ENCODE assay signal across 8 cellular contexts in genomic region chr13:49995535-49996165, GRCh38. TPM values are rescaled to one million over a fixed set of nuclear protein-coding genes. Genes with fewer than 3 reads are reported as not detected.
A peak's percentile ranks its signal among the peaks of the same experiment; 100 is the strongest.
DNase-seq lines count a peak whose midpoint lies in the region; ATAC-seq, FAIRE-seq and TF ChIP-seq lines count a peak whose summit lies in the region.

No MANE protein-coding gene starts in this region.

- intact Hi-C loops in HCT116 (cut with micrococcal nuclease), result loop anchor here (5.0 to 10.0 kb wide), 4 partner anchors 129 to 917 kb away; no protein-coding TSS in a partner anchor
- intact Hi-C loops in activated T-helper 2 cell treated with anti-CD3 and anti-CD28 coated beads, Interferon-gamma antibody, Interleukin-2, Interleukin-4, amounts not matched to agents 10 μg/mL and 5 μg/mL and 100 μg/mL, durations not matched to agents 14 hours and 24 hours and 36 hours (cut with micrococcal nuclease), result loop anchor here (5.0 to 10.0 kb wide), 6 partner anchors 42 to 897 kb away; partner anchors contain the start of gene KPNA3

- peaks cover 25% of the 10 kb centered on the region for H3K4me1 Mint-ChIP-seq in activated T-helper 2 cell treated with anti-CD3 and anti-CD28 coated beads, Interferon-gamma antibody, Interleukin-2, Interleukin-4, amounts not matched to agents 10 μg/mL and 5 μg/mL and 100 μg/mL, durations not matched to agents 14 hours and 24 hours and 36 hours (ENCODE audit: low read depth)
- peaks cover 26 to 43% of the 10 kb centered on the region in 2 donors for H3K4me1 Mint-ChIP-seq in immature natural killer cell

- H3K79me2 ChIP-seq in HCT116 (ENCODE audit: insufficient read depth, low read length), result peaks cover 34% of the 10 kb centered on the region

- H3K4me3 Mint-ChIP-seq in activated T-helper 2 cell treated with anti-CD3 and anti-CD28 coated beads, Interferon-gamma antibody, Interleukin-2, Interleukin-4, amounts not matched to agents 10 μg/mL and 5 μg/mL and 100 μg/mL, durations not matched to agents 14 hours and 24 hours and 36 hours (ENCODE audit: low read depth), result peak overlapping the region; percentile 59
- peak overlapping the region; percentile 75 to 87 (median 82) for H3K4me3 Mint-ChIP-seq in immature natural killer cell

- RAD21 ChIA-PET in HCT116 (lab: Charles Lee; ENCODE audit: low non-redundant PET in 1 of 2, low total read pairs in 2 of 2, uncharacterized antibody in 2 of 2, unreplicated experiment in 2 of 2), result no interaction called here

- 70% methylated on average over 15 of the region's 15 CpGs for WGBS in A549 (ENCODE audit: missing lambda C conversion rate)

- H3K9me2 ChIP-seq in HCT116 (ENCODE audit: insufficient read depth), result no peaks in the 10 kb centered on the region

- H4K20me1 ChIP-seq in HCT116 (ENCODE audit: insufficient read depth), result no peaks in the 10 kb centered on the region

- peak overlapping the region; percentile 83; the same call in 1 of the 2 replicates for H3K9ac ChIP-seq in HCT116 (ENCODE audit: low read length)

- H3K27ac Mint-ChIP-seq in activated T-helper 2 cell treated with anti-CD3 and anti-CD28 coated beads, Interferon-gamma antibody, Interleukin-2, Interleukin-4, amounts not matched to agents 10 μg/mL and 5 μg/mL and 100 μg/mL, durations not matched to agents 14 hours and 24 hours and 36 hours, result peak overlapping the region; percentile 41
- peak overlapping the region; percentile 78 to 90 (median 80) for H3K27ac Mint-ChIP-seq in immature natural killer cell

- peaks cover 14 to 25% of the 10 kb centered on the region in 2 experiments for H3K36me3 ChIP-seq in HCT116 (ENCODE audit: control insufficient read depth in 1 of 2, insufficient read depth in 2 of 2, low read length in 2 of 2)

- CTCF ChIA-PET in A549 (lab: Yijun Ruan, JAX) (interaction anchor here (0.6 kb wide), 1 partner anchor 536 kb away, joined by 3 read pairs; no protein-coding TSS in a partner anchor), HCT116 (lab: Charles Lee) (interaction anchor here (2.2 kb wide), 1 partner anchor 85 kb away, joined by 7 read pairs; no protein-coding TSS in a partner anchor)

- H3K27me3 Mint-ChIP-seq in activated T-helper 2 cell treated with anti-CD3 and anti-CD28 coated beads, Interferon-gamma antibody, Interleukin-2, Interleukin-4, amounts not matched to agents 10 μg/mL and 5 μg/mL and 100 μg/mL, durations not matched to agents 14 hours and 24 hours and 36 hours (ENCODE audit: low read depth), result no peaks in the 10 kb centered on the region
- peaks cover 2 to 21% (median 15%) of the 10 kb centered on the region in 3 donors for H3K27me3 Mint-ChIP-seq in immature natural killer cell (ENCODE audit: low read depth in 3 of 3)

- TSS peak; percentile 72 for BruUV-seq in HCT116 (replicated peaks; lab: Mats Ljungman, UMichigan)

- no peak for DNase-seq in A549 (ENCODE audit: low read depth in 1 of 2, low spot score in 1 of 2)
- DNase-seq in HCT116 (ENCODE audit: low read depth, low spot score), result no peak
- no peak for DNase-seq in activated T-helper 2 cell treated with anti-CD3 and anti-CD28 coated beads, Interferon-gamma antibody, Interleukin-2, Interleukin-4, amounts not matched to agents 10 μg/mL and 5 μg/mL and 100 μg/mL, durations not matched to agents 14 hours and 24 hours and 36 hours (ENCODE audit: low spot score)
- no peak for DNase-seq in immature natural killer cell
- peak; percentile 51 for DNase-seq in superior temporal gyrus (ENCODE audit: extremely low spot score)
- no peak for DNase-seq in AG08395 (ENCODE audit: low spot score)
- DNase-seq in activated CD4-positive, CD25-positive, alpha-beta regulatory T cell treated with anti-CD3 and anti-CD28 coated beads, Interleukin-2, amount 50 U/mL, for 72 hours, result no peak

- no peak overlapping the region for H2AFZ ChIP-seq in HCT116 (ENCODE audit: low read depth, low read length, poor library complexity, severe bottlenecking)

- H3K4me2 ChIP-seq in A549, result peak overlapping the region; percentile 95
- peak overlapping the region; percentile 89 for H3K4me2 ChIP-seq in HCT116 (ENCODE audit: low read length)

- no peak for TF ChIP-seq EP300 in A549 (IDR thresholded peaks at IDR 0.05)

- H3K4me3 ChIP-seq in A549, result peak overlapping the region; percentile 74
- H3K4me3 ChIP-seq in HCT116 (replicated peaks in 1 of 2; ENCODE audit: low read depth in 1 of 2, low read length in 2 of 2), result peak overlapping the region; percentile 55 to 66

- TF ChIP-seq CTCF in A549 (IDR thresholded peaks at IDR 0.05), result no peak
- no peak for TF ChIP-seq CTCF in HCT116 (IDR thresholded peaks at IDR 0.05 in 2 of 3, conservative IDR thresholded peaks at IDR 0.05 in 1 of 3; ENCODE audit: borderline replicate concordance in 1 of 3, insufficient read depth in 1 of 3, low read depth in 2 of 3, low read length in 2 of 3)

- H3K27ac ChIP-seq in A549 (peak overlapping the region; percentile 99 to 100), HCT116 (ENCODE audit: low read depth, low read length) (peak overlapping the region; percentile 85; the same call in 1 of the 2 replicates)

- TF ChIP-seq POLR2A in A549 (IDR thresholded peaks at IDR 0.05; ENCODE audit: low read length), result no peak
- no peak for TF ChIP-seq POLR2A in HCT116 (IDR thresholded peaks at IDR 0.05; ENCODE audit: borderline replicate concordance, extremely low read depth, insufficient read depth, insufficient read length)

- ATAC-seq in A549, result no peak
- no peak for ATAC-seq in HCT116
- no peak for ATAC-seq in HG03378 (IDR thresholded peaks at IDR 0.05; ENCODE audit: unreplicated experiment)

- peaks cover 39% of the 10 kb centered on the region for H3K36me3 Mint-ChIP-seq in activated T-helper 2 cell treated with anti-CD3 and anti-CD28 coated beads, Interferon-gamma antibody, Interleukin-2, Interleukin-4, amounts not matched to agents 10 μg/mL and 5 μg/mL and 100 μg/mL, durations not matched to agents 14 hours and 24 hours and 36 hours (ENCODE audit: low read depth)
- peaks cover 0 to 4% (median 3%) of the 10 kb centered on the region in 3 donors for H3K36me3 Mint-ChIP-seq in immature natural killer cell

- no peak for FAIRE-seq in A549 (lab: Jason Lieb, UNC)

- TF ChIP-seq RAD21 in A549 (conservative IDR thresholded peaks at IDR 0.05 in 1 of 2, IDR thresholded peaks at IDR 0.05 in 1 of 2), result no peak
- no peak for TF ChIP-seq RAD21 in HCT116 (IDR thresholded peaks at IDR 0.05; ENCODE audit: low read depth)

- H3K9me3 ChIP-seq in A549 (no peaks in the 10 kb centered on the region), HCT116 (ENCODE audit: control insufficient read depth in 1 of 2, insufficient read depth in 1 of 2, low read depth in 1 of 2, low read length in 2 of 2) (no peaks in the 10 kb centered on the region)

- H3K9me3 Mint-ChIP-seq in activated T-helper 2 cell treated with anti-CD3 and anti-CD28 coated beads, Interferon-gamma antibody, Interleukin-2, Interleukin-4, amounts not matched to agents 10 μg/mL and 5 μg/mL and 100 μg/mL, durations not matched to agents 14 hours and 24 hours and 36 hours, result no peaks in the 10 kb centered on the region
- no peaks in the 10 kb centered on the region for H3K9me3 Mint-ChIP-seq in immature natural killer cell

- H3K4me1 ChIP-seq in A549 (peaks cover 18% of the 10 kb centered on the region), HCT116 (ENCODE audit: control insufficient read depth in 1 of 2, insufficient read depth in 2 of 2, low read length in 2 of 2) (peaks cover 5 to 21% of the 10 kb centered on the region in 2 experiments; a peak in 3 of 4 replicates)

- no peaks in the 10 kb centered on the region for H3K27me3 ChIP-seq in HCT116 (ENCODE audit: insufficient read depth, low read length)

- POLR2A ChIA-PET in A549 (lab: Yijun Ruan, JAX) (interaction anchor here (2.7 kb wide), 1 partner anchor 130 kb away, joined by 16 read pairs; no protein-coding TSS in a partner anchor), HCT116 (lab: Charles Lee) (no interaction called here)

TF ChIP-seq in A549, 52 proteins besides CTCF, POLR2A, EP300 and RAD21 (continues in another document):
- TF ChIP-seq HOXA7 (CRISPR knock-in tag; IDR thresholded peaks at IDR 0.05), result no peak

TF ChIP-seq in HCT116, 20 proteins besides CTCF, POLR2A, EP300 and RAD21 (continues in another document):
- TF ChIP-seq SIN3A (IDR thresholded peaks at IDR 0.05; ENCODE audit: low read depth), result no peak

RNA-seq across cellular contexts. Expression of gene TRIM13, which starts 1.2 kb away (rescaled TPM):
- polyA plus RNA-seq in A549 (2011; rRNA removed) (22.4 and 23.0 TPM in 2 replicates), A549 (2017; fragmentation: RNase III; extraction: RNeasy Plus Mini Kit Qiagen cat#74134 plus additional on column Dnase treatment) (10.2 to 12.5 TPM (median 10.9 TPM) in 3 replicates), immature natural killer cell (10 to 100 TPM in 2 of 3 donors, 1 to 10 TPM in 1; 6.4 to 14.3 (median 14.0) TPM)
- polyA plus RNA-seq in A549 (2012; cell fraction: cytosol; rRNA removed), result 4.9 and 5.4 TPM in 2 replicates
- polyA plus RNA-seq in A549 (2012; cell fraction: nucleus; rRNA removed), result 3.2 and 5.2 TPM in 2 replicates
- 8.7 and 10.4 TPM in 2 replicates for polyA minus RNA-seq in A549 (2011; rRNA and poly(A)+ RNA removed)
- total RNA-seq in HCT116 (2021; ENCODE audit: unreplicated experiment), result 24.6 TPM
- 8.6 and 12.6 TPM in 2 replicates for polyA plus RNA-seq in HCT116 (2012)
- total RNA-seq in activated T-helper 2 cell treated with anti-CD3 and anti-CD28 coated beads, Interferon-gamma antibody, Interleukin-2, Interleukin-4, amounts not matched to agents 10 μg/mL and 5 μg/mL and 100 μg/mL, durations not matched to agents 14 hours and 24 hours and 36 hours, result 17.2 and 17.9 TPM in 2 replicates

RNA-seq across cellular contexts. Expression of gene KCNRG, which starts 19.6 kb away (rescaled TPM):
- 1.4 and 1.5 TPM in 2 replicates for polyA plus RNA-seq in A549 (2011; rRNA removed)
- 0.17 and 0.28 TPM in 2 replicates for polyA plus RNA-seq in A549 (2012; cell fraction: cytosol; rRNA removed)
- polyA plus RNA-seq in A549 (2012; cell fraction: nucleus; rRNA removed), result 0.29 and 0.34 TPM in 2 replicates
- polyA plus RNA-seq in A549 (2017; fragmentation: RNase III; extraction: RNeasy Plus Mini Kit Qiagen cat#74134 plus additional on column Dnase treatment), result 0.29 to 0.63 TPM (median 0.53 TPM) in 3 replicates
- polyA minus RNA-seq in A549 (2011; rRNA and poly(A)+ RNA removed), result 2.2 and 3.1 TPM in 2 replicates
- total RNA-seq in HCT116 (2021; ENCODE audit: unreplicated experiment), result 2.5 TPM
- polyA plus RNA-seq in HCT116 (2012), result 2.1 and 2.2 TPM in 2 replicates
- total RNA-seq in activated T-helper 2 cell treated with anti-CD3 and anti-CD28 coated beads, Interferon-gamma antibody, Interleukin-2, Interleukin-4, amounts not matched to agents 10 μg/mL and 5 μg/mL and 100 μg/mL, durations not matched to agents 14 hours and 24 hours and 36 hours, result 0.53 and 0.75 TPM in 2 replicates
- polyA plus RNA-seq in immature natural killer cell, result under 1 TPM in 2 of 3 donors, not detected in 1; 0.27 to 0.36 TPM

RNA-seq across cellular contexts. Expression of gene SPRYD7, which starts 59.5 kb away (rescaled TPM):
- polyA plus RNA-seq in A549 (2011; rRNA removed) (9.0 and 11.6 TPM in 2 replicates), A549 (2017; fragmentation: RNase III; extraction: RNeasy Plus Mini Kit Qiagen cat#74134 plus additional on column Dnase treatment) (12.3 to 14.4 TPM (median 13.6 TPM) in 3 replicates), immature natural killer cell (1 to 10 TPM; 3.2 to 4.3 (median 4.3) TPM)
- polyA plus RNA-seq in A549 (2012; cell fraction: cytosol; rRNA removed), result 7.2 and 15.4 TPM in 2 replicates
- polyA plus RNA-seq in A549 (2012; cell fraction: nucleus; rRNA removed), result 2.5 and 2.7 TPM in 2 replicates
- polyA minus RNA-seq in A549 (2011; rRNA and poly(A)+ RNA removed), result 2.3 and 2.5 TPM in 2 replicates
- 11.3 TPM for total RNA-seq in HCT116 (2021; ENCODE audit: unreplicated experiment)
- 8.1 and 9.7 TPM in 2 replicates for polyA plus RNA-seq in HCT116 (2012)
- 8.7 and 9.8 TPM in 2 replicates for total RNA-seq in activated T-helper 2 cell treated with anti-CD3 and anti-CD28 coated beads, Interferon-gamma antibody, Interleukin-2, Interleukin-4, amounts not matched to agents 10 μg/mL and 5 μg/mL and 100 μg/mL, durations not matched to agents 14 hours and 24 hours and 36 hours
